Comparison of ENCODE assay signal across 8 cellular contexts in genomic region chr20:33994624-33994913, GRCh38. TPM values are rescaled to one million over a fixed set of nuclear protein-coding genes. Genes with fewer than 3 reads are reported as not detected.
DNase-seq lines count a peak whose midpoint lies in the region; ATAC-seq, FAIRE-seq and TF ChIP-seq lines count a peak whose summit lies in the region.

No MANE protein-coding gene starts in this region.

- 1% methylated on average over 13 of the region's 15 CpGs for WGBS in right lobe of liver (ENCODE audit: insufficient coverage, low coverage, low lambda C conversion rate, missing lambda C conversion rate)

- H3K27ac ChIP-seq in astrocyte (ENCODE audit: low read depth, low read length) = peak overlapping the region; percentile 85
- peak overlapping the region; percentile 89 to 93 (median 92) for H3K27ac ChIP-seq in right lobe of liver
- H3K27ac ChIP-seq in thoracic aorta = peak overlapping the region; percentile 97 to 98

- no peak for TF ChIP-seq CTCF in astrocyte (IDR thresholded peaks at IDR 0.05; ENCODE audit: insufficient read depth, low read depth, low read length)
- no peak for TF ChIP-seq CTCF in right lobe of liver (IDR thresholded peaks at IDR 0.05)
- no peak for TF ChIP-seq CTCF in thoracic aorta (IDR thresholded peaks at IDR 0.05)

- no peak for ATAC-seq in activated CD8-positive, alpha-beta memory T cell treated with anti-CD3 and anti-CD28 coated beads, Interleukin-2, amount 10 ng/mL, durations not matched to agents 7 days and 5 days
- ATAC-seq in right lobe of liver (no peak), thoracic aorta (ENCODE audit: insufficient number of reproducible peaks, low FRiP score, low read depth) (no peak)

- H3K79me2 ChIP-seq in astrocyte (ENCODE audit: insufficient read depth, low read length) = peaks cover 57% of the 10 kb centered on the region

- peaks cover 51% of the 10 kb centered on the region for H4K20me1 ChIP-seq in astrocyte (ENCODE audit: insufficient read depth, low read length)

- peak overlapping the region; percentile 27 for H2AFZ ChIP-seq in astrocyte (ENCODE audit: low read depth, low read length)

- no peak for FAIRE-seq in astrocyte (lab: Jason Lieb, UNC)
- FAIRE-seq in RCC 7860 (lab: Jason Lieb, UNC) = no peak
- FAIRE-seq in GM12892 (lab: Jason Lieb, UNC) = no peak

- H3K36me3 ChIP-seq in astrocyte (ENCODE audit: insufficient read depth, low read length) = no peaks in the 10 kb centered on the region
- H3K36me3 ChIP-seq in right lobe of liver = no peaks in the 10 kb centered on the region
- no peaks in the 10 kb centered on the region for H3K36me3 ChIP-seq in thoracic aorta

- CTCF ChIA-PET in activated CD8-positive, alpha-beta memory T cell treated with anti-CD3 and anti-CD28 coated beads, Interleukin-2, amount 10 ng/mL, durations not matched to agents 7 days and 5 days (lab: Charles Lee) = interaction anchor here (2.1 to 3.0 kb wide), 2 partner anchors 16 to 27 kb away, joined by 5 to 8 read pairs; no protein-coding TSS in a partner anchor

- peaks cover 37% of the 10 kb centered on the region for H3K36me3 Mint-ChIP-seq in activated CD8-positive, alpha-beta memory T cell treated with anti-CD3 and anti-CD28 coated beads, Interleukin-2, amount 10 ng/mL, durations not matched to agents 7 days and 5 days
- peaks cover 9% of the 10 kb centered on the region for H3K36me3 Mint-ChIP-seq in astrocyte (ENCODE audit: low read depth, unreplicated experiment)

- intact Hi-C loops in right lobe of liver (cut with DNase I) = no loop called here

- H3K27me3 Mint-ChIP-seq in activated CD8-positive, alpha-beta memory T cell treated with anti-CD3 and anti-CD28 coated beads, Interleukin-2, amount 10 ng/mL, durations not matched to agents 7 days and 5 days = no peaks in the 10 kb centered on the region
- H3K27me3 Mint-ChIP-seq in astrocyte (ENCODE audit: low read depth, unreplicated experiment) = no peaks in the 10 kb centered on the region

- peak overlapping the region; percentile 91 for H3K4me3 ChIP-seq in astrocyte (ENCODE audit: insufficient read depth, low read depth, low read length)
- H3K4me3 ChIP-seq in right lobe of liver = peak overlapping the region; percentile 78 to 94 (median 82)
- H3K4me3 ChIP-seq in thoracic aorta = peak overlapping the region; percentile 96

- H3K4me1 Mint-ChIP-seq in activated CD8-positive, alpha-beta memory T cell treated with anti-CD3 and anti-CD28 coated beads, Interleukin-2, amount 10 ng/mL, durations not matched to agents 7 days and 5 days = peaks cover 64% of the 10 kb centered on the region
- H3K4me1 Mint-ChIP-seq in astrocyte (ENCODE audit: low read depth, unreplicated experiment) = peaks cover 15% of the 10 kb centered on the region

- H3K4me2 ChIP-seq in astrocyte (ENCODE audit: low read length) = peak overlapping the region; percentile 85

- H3K4me1 ChIP-seq in astrocyte (ENCODE audit: insufficient read depth, low read length) (peaks cover 21% of the 10 kb centered on the region), right lobe of liver (peaks cover 0 to 33% (median 16%) of the 10 kb centered on the region in 4 donors), thoracic aorta (ENCODE audit: control insufficient read depth in 1 of 2, low read depth in 2 of 2) (peaks cover 32 to 62% of the 10 kb centered on the region in 2 donors)

- TF ChIP-seq POLR2A in right lobe of liver (IDR thresholded peaks at IDR 0.05) (no peak), GM12892 (IDR thresholded peaks at IDR 0.05; ENCODE audit: low read depth, low read length) (no peak)

- peak overlapping the region; percentile 98 for H3K4me3 Mint-ChIP-seq in activated CD8-positive, alpha-beta memory T cell treated with anti-CD3 and anti-CD28 coated beads, Interleukin-2, amount 10 ng/mL, durations not matched to agents 7 days and 5 days
- peak overlapping the region; percentile 95 for H3K4me3 Mint-ChIP-seq in astrocyte (ENCODE audit: unreplicated experiment)

- no peak for DNase-seq in activated CD8-positive, alpha-beta memory T cell treated with anti-CD3 and anti-CD28 coated beads, Interleukin-2, amount 10 ng/mL, durations not matched to agents 7 days and 5 days
- no peak for DNase-seq in activated CD8-positive, alpha-beta memory T cell treated with anti-CD3 and anti-CD28 coated beads for 24 hours
- DNase-seq in astrocyte (ENCODE audit: low read depth) (no peak), right lobe of liver (no peak), thoracic aorta (ENCODE audit: low spot score) (no peak), ecto neural progenitor cell (ENCODE audit: low spot score) (no peak), RCC 7860 (ENCODE audit: low spot score) (no peak), GM12892 (ENCODE audit: insufficient read length) (no peak)

- no peaks in the 10 kb centered on the region for H3K27me3 ChIP-seq in astrocyte (ENCODE audit: insufficient read depth, low read length)
- no peaks in the 10 kb centered on the region for H3K27me3 ChIP-seq in right lobe of liver
- no peaks in the 10 kb centered on the region for H3K27me3 ChIP-seq in thoracic aorta (replicated peaks; ENCODE audit: insufficient read depth)

- H3K27ac Mint-ChIP-seq in activated CD8-positive, alpha-beta memory T cell treated with anti-CD3 and anti-CD28 coated beads, Interleukin-2, amount 10 ng/mL, durations not matched to agents 7 days and 5 days = peak overlapping the region; percentile 98
- H3K27ac Mint-ChIP-seq in astrocyte (ENCODE audit: unreplicated experiment) = peak overlapping the region; percentile 77

- peak overlapping the region; percentile 94 for H3K9ac ChIP-seq in astrocyte (ENCODE audit: low read length)

- H3K9me3 Mint-ChIP-seq in activated CD8-positive, alpha-beta memory T cell treated with anti-CD3 and anti-CD28 coated beads, Interleukin-2, amount 10 ng/mL, durations not matched to agents 7 days and 5 days (ENCODE audit: low read depth) = no peaks in the 10 kb centered on the region
- H3K9me3 Mint-ChIP-seq in astrocyte (ENCODE audit: unreplicated experiment) = peaks cover 1% of the 10 kb centered on the region

- H3K9me3 ChIP-seq in astrocyte (ENCODE audit: insufficient read depth, low read depth, low read length) = no peaks in the 10 kb centered on the region
- no peaks in the 10 kb centered on the region for H3K9me3 ChIP-seq in right lobe of liver
- no peaks in the 10 kb centered on the region for H3K9me3 ChIP-seq in thoracic aorta

RNA-seq across cellular contexts. Expression of gene RALY, which starts 0.9 kb away (rescaled TPM):
- 100 to 1,000 TPM; 177 to 221 TPM for total RNA-seq in activated CD8-positive, alpha-beta memory T cell treated with anti-CD3 and anti-CD28 coated beads, Interleukin-2, amount 10 ng/mL, durations not matched to agents 7 days and 5 days
- total RNA-seq in astrocyte (90.5 and 105 TPM in 2 replicates), right lobe of liver (10 to 100 TPM; 24.8 to 42.1 (median 33.4) TPM), thoracic aorta (100 to 1,000 TPM; 104 to 166 TPM)
- 76.0 TPM for polyA plus RNA-seq in GM12892 (2012; ENCODE audit: missing spikeins)
